Comparison of ENCODE assay signal across 8 cellular contexts in genomic region chr1:148953730-148954129, GRCh38.
DNase-seq lines count a peak whose midpoint lies in the region; ATAC-seq and TF ChIP-seq lines count a peak whose summit lies in the region.
"Not testable (repeated sequence)": the region's sequence is repeated elsewhere in the genome, so short reads cannot be mapped to it uniquely, and the experiment has no call there.

No MANE protein-coding gene starts in this region.

- not testable (repeated sequence) for H3K27ac Mint-ChIP-seq in Caco-2 (ENCODE audit: unreplicated experiment); endodermal cell

- not testable (repeated sequence) for TF ChIP-seq EP300 in upper lobe of left lung (IDR thresholded peaks at IDR 0.05)

- H2AFZ ChIP-seq in MM.1S (ENCODE audit: low read length); parathyroid adenoma: not testable (repeated sequence)

- H3K79me2 ChIP-seq in MM.1S (ENCODE audit: low read length), result peaks cover 15% of the 10 kb centered on the region; the same call in 1 of the 2 replicates
- not testable (repeated sequence) for H3K79me2 ChIP-seq in parathyroid adenoma

- not testable (repeated sequence) for TF ChIP-seq CTCF in Caco-2 (IDR thresholded peaks at IDR 0.05; ENCODE audit: insufficient read depth in 1 of 2, low read depth in 1 of 2, low read length in 1 of 2, severe bottlenecking in 1 of 2, unreplicated experiment in 1 of 2); MM.1S (IDR thresholded peaks at IDR 0.05; ENCODE audit: low read length); WERI-Rb-1 (IDR thresholded peaks at IDR 0.05; ENCODE audit: low read depth, low read length); ascending aorta (IDR thresholded peaks at IDR 0.05); endodermal cell (conservative IDR thresholded peaks at IDR 0.05); kidney epithelial cell (IDR thresholded peaks at IDR 0.05; ENCODE audit: insufficient read depth, low read length, poor library complexity, severe bottlenecking); parathyroid adenoma (IDR thresholded peaks at IDR 0.05); upper lobe of left lung (IDR thresholded peaks at IDR 0.05)

- not testable (repeated sequence) for H3K27me3 Mint-ChIP-seq in Caco-2 (ENCODE audit: insufficient read depth, unreplicated experiment); endodermal cell (ENCODE audit: insufficient read depth)

- not testable (repeated sequence) for H3K9me3 Mint-ChIP-seq in Caco-2 (ENCODE audit: unreplicated experiment); endodermal cell

- H3K9ac ChIP-seq in MM.1S (ENCODE audit: low read length), result peak overlapping the region; percentile 32; the same call in 1 of the 2 replicates
- not testable (repeated sequence) for H3K9ac ChIP-seq in endodermal cell (ENCODE audit: extremely low read depth, low read length, poor library complexity, severe bottlenecking); parathyroid adenoma

- not testable (repeated sequence) for H3K9me3 ChIP-seq in Caco-2; MM.1S (replicated peaks; ENCODE audit: insufficient read depth, low read length); WERI-Rb-1 (ENCODE audit: severe bottlenecking); ascending aorta; endodermal cell (ENCODE audit: control insufficient read depth, low read length); parathyroid adenoma (ENCODE audit: control insufficient read depth, low read length); upper lobe of left lung

- H3K36me3 ChIP-seq in Caco-2 (ENCODE audit: control insufficient read depth, insufficient read depth, low read length); MM.1S (replicated peaks; ENCODE audit: insufficient read depth, low read length); WERI-Rb-1; ascending aorta; endodermal cell (ENCODE audit: control insufficient read depth, insufficient read depth, low read length); kidney epithelial cell (ENCODE audit: control insufficient read depth, insufficient read depth, low read length); parathyroid adenoma (ENCODE audit: control insufficient read depth, insufficient read depth, low read length); upper lobe of left lung: not testable (repeated sequence)

- TF ChIP-seq POLR2A in upper lobe of left lung (IDR thresholded peaks at IDR 0.05), result not testable (repeated sequence)

- H4K20me1 ChIP-seq in MM.1S (ENCODE audit: insufficient read depth, low read length), result not testable (repeated sequence)

- BruUV-seq in Caco-2 (replicated peaks; lab: Mats Ljungman, UMichigan), result not testable (repeated sequence)

- H3K27ac ChIP-seq in MM.1S (ENCODE audit: low read length); ascending aorta; endodermal cell (ENCODE audit: low read depth, low read length); parathyroid adenoma; upper lobe of left lung: not testable (repeated sequence)
- peak overlapping the region; percentile 58; the same call in 1 of the 2 replicates for H3K27ac ChIP-seq in WERI-Rb-1

- intact Hi-C loops in Caco-2 (cut with micrococcal nuclease; ENCODE audit: unreplicated experiment); ascending aorta (cut with DNase I): not testable (repeated sequence)

- H3K4me1 Mint-ChIP-seq in Caco-2 (ENCODE audit: low read depth, unreplicated experiment); endodermal cell: not testable (repeated sequence)

- H3K4me1 ChIP-seq in Caco-2; MM.1S (ENCODE audit: low read length); ascending aorta; endodermal cell (ENCODE audit: control insufficient read depth, insufficient read depth, low read length); parathyroid adenoma; upper lobe of left lung: not testable (repeated sequence)

- H3K4me3 Mint-ChIP-seq in Caco-2 (ENCODE audit: unreplicated experiment) (peak overlapping the region; percentile 61), endodermal cell (peak overlapping the region; percentile 58)

- WGBS in endodermal cell (ENCODE audit: insufficient coverage in 1 of 2, insufficient read length in 1 of 2), 2 experiments, result 60 to 69% methylated on average over 1 to 6 of the region's 7 CpGs
- WGBS in upper lobe of left lung, 2 donors, result 48 to 49% methylated on average over 6 to 7 of the region's 7 CpGs

- not testable (repeated sequence) for ATAC-seq in upper lobe of left lung (ENCODE audit: low FRiP score in 2 of 2)

- POLR2A ChIA-PET in Caco-2 (lab: Charles Lee), result not testable (repeated sequence)

- not testable (repeated sequence) for DNase-seq in Caco-2; MM.1S; ascending aorta (ENCODE audit: low spot score in 2 of 2); kidney epithelial cell (ENCODE audit: low read depth); upper lobe of left lung
- peak; percentile 54 for DNase-seq in WERI-Rb-1
- DNase-seq in endodermal cell, result peak; percentile 19

- CTCF ChIA-PET in Caco-2 (lab: Charles Lee), result not testable (repeated sequence)

- H3K4me3 ChIP-seq in Caco-2 (ENCODE audit: low read depth, low read length), result peak overlapping the region; percentile 16; the same call in 1 of the 2 replicates
- peak overlapping the region; percentile 73 for H3K4me3 ChIP-seq in MM.1S (ENCODE audit: low read length)
- peak overlapping the region; percentile 65 for H3K4me3 ChIP-seq in WERI-Rb-1 (ENCODE audit: low read depth, low read length)
- H3K4me3 ChIP-seq in ascending aorta, result peak overlapping the region; percentile 30 to 69
- H3K4me3 ChIP-seq in endodermal cell (ENCODE audit: low read length), result peak overlapping the region; percentile 78
- H3K4me3 ChIP-seq in kidney epithelial cell (ENCODE audit: low read depth, low read length), result peak overlapping the region; percentile 28
- H3K4me3 ChIP-seq in parathyroid adenoma (ENCODE audit: low read depth, low read length), result peak overlapping the region; percentile 60
- peak overlapping the region in 3 of 4 donors; percentile 51 to 61 (median 53) for H3K4me3 ChIP-seq in upper lobe of left lung

- H3F3A ChIP-seq in MM.1S (ENCODE audit: insufficient read depth, low read length), result not testable (repeated sequence)

- not testable (repeated sequence) for H3K9me2 ChIP-seq in MM.1S (replicated peaks; ENCODE audit: insufficient read depth, low read length)

- H3K27me3 ChIP-seq in Caco-2 (replicated peaks; ENCODE audit: control insufficient read depth, insufficient read depth, low read length); MM.1S (replicated peaks; ENCODE audit: insufficient read depth, low read length); WERI-Rb-1 (ENCODE audit: insufficient read depth, low read depth, severe bottlenecking); ascending aorta; endodermal cell (ENCODE audit: control insufficient read depth, insufficient read depth, low read length, poor library complexity, severe bottlenecking); kidney epithelial cell (ENCODE audit: control insufficient read depth, insufficient read depth, low read length); parathyroid adenoma (ENCODE audit: control insufficient read depth, insufficient read depth, low read length); upper lobe of left lung: not testable (repeated sequence)

- H3K36me3 Mint-ChIP-seq in Caco-2 (ENCODE audit: insufficient read depth, unreplicated experiment); endodermal cell (ENCODE audit: low read depth): not testable (repeated sequence)

- peak overlapping the region; percentile 77 for H3K4me2 ChIP-seq in MM.1S (ENCODE audit: low read depth, low read length)
- H3K4me2 ChIP-seq in parathyroid adenoma (ENCODE audit: low read length), result peak overlapping the region; percentile 63

Comparison
In these comparisons a context has a peak if more than half of its experiments do, and no peak if none do; other contexts are left out.
1. H3K4me3 ChIP-seq: peak in every context shown above with its lines; median percentile 78 in endodermal cell; 73 in MM.1S; 65 in WERI-Rb-1; 60 in parathyroid adenoma; 53 in upper lobe of left lung; 50 in ascending aorta; 28 in kidney epithelial cell; 16 in Caco-2.